In the genomic region with DNA sequence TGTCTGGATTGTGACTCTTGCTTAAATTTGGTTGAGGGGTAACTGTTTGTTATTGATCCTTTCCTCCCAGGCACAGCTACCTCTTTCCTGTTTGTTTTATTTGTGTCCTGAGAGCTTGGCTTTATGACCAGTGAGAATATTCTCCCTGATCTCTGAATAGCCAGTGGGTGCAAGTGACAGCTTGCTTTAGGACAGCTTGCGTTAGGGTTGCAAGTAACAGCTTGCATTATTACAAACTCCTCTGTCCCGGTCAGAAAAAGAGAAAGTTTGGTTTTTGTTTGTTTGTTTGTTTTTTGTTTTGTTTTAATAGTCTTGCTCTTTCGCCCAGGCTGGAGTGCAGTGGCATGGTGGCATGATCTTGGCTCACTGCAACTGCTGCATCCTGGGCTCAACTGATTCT, we compare ENCODE assay signal across 22 cellular contexts. TPM values are rescaled to one million over a fixed set of nuclear protein-coding genes. Genes with fewer than 3 reads are reported as not detected.
DNase-seq lines count a peak whose midpoint lies in the region; ATAC-seq, FAIRE-seq and TF ChIP-seq lines count a peak whose summit lies in the region.
"Had no signal": no experiment of that assay in that cellular context is flagged by ENCODE, and none has a peak within 500 bp of the region (broad histone marks: within the 10 kb centered on the region; RNA-seq: fewer than 3 reads in every experiment).

No MANE protein-coding gene starts in this region.

- H3K4me1 ChIP-seq in K562 (replicated peaks in 1 of 2; ENCODE audit: control insufficient read depth in 2 of 2, insufficient read depth in 2 of 2, low read length in 2 of 2) (peaks cover 15 to 33% of the 10 kb centered on the region in 2 experiments), tibial artery (peaks cover 0 to 16% (median 13%) of the 10 kb centered on the region in 4 donors)
- H3K4me1 ChIP-seq in naive thymus-derived CD4-positive, alpha-beta T cell (ENCODE audit: control insufficient read depth in 2 of 2, insufficient read depth in 2 of 2, low read length in 2 of 2), result peaks cover 7 to 13% of the 10 kb centered on the region in 2 donors

- no peak for TF ChIP-seq CTCF in K562 (IDR thresholded peaks at IDR 0.05 in 2 of 3, conservative IDR thresholded peaks at IDR 0.05 in 1 of 3; ENCODE audit: insufficient read depth in 2 of 3, low read depth in 1 of 3, low read length in 3 of 3)
- no peak for TF ChIP-seq CTCF in tibial artery (IDR thresholded peaks at IDR 0.05)

- ATAC-seq in stimulated activated naive CD8-positive, alpha-beta T cell treated with anti-CD3 and anti-CD28 coated beads, Interleukin-15, amount 100 ng/mL, for 72 hours, result no peak
- ATAC-seq in K562, result no peak
- ATAC-seq in naive thymus-derived CD4-positive, alpha-beta T cell, result no peak
- no peak for ATAC-seq in GM21381 (IDR thresholded peaks at IDR 0.05; ENCODE audit: unreplicated experiment)
- ATAC-seq: GM23338, HCT116 had no signal

- no peak for TF ChIP-seq POLR2A in K562 (conservative IDR thresholded peaks at IDR 0.05)

- POLR2A ChIA-PET in K562 (lab: Yijun Ruan, JAX), result interaction anchor here (0.5 to 1.5 kb wide), 9 partner anchors 9 to 241 kb away, joined by 3 to 6 read pairs (median 3); a partner anchor contains a TSS
- POLR2A ChIA-PET in naive thymus-derived CD4-positive, alpha-beta T cell (lab: Charles Lee), result interaction anchor here (0.6 to 0.9 kb wide), 2 partner anchors 19 to 77 kb away, joined by 3 read pairs; no protein-coding TSS in a partner anchor

- no peak for TF ChIP-seq RAD21 in K562 (CRISPR knock-in tag; conservative IDR thresholded peaks at IDR 0.05 in 1 of 2, IDR thresholded peaks at IDR 0.05 in 1 of 2)

- CTCF ChIA-PET in K562 (lab: Yijun Ruan, JAX; ENCODE audit: low intra/inter-chr PET ratio), result interaction anchor here (1.1 kb wide), 1 partner anchor 81 kb away, joined by 6 read pairs; no protein-coding TSS in a partner anchor
- CTCF ChIA-PET in naive thymus-derived CD4-positive, alpha-beta T cell (lab: Charles Lee), result interaction anchor here (0.9 to 1.7 kb wide), 4 partner anchors 35 to 80 kb away, joined by 3 to 6 read pairs (median 4); no protein-coding TSS in a partner anchor

- peaks cover 9% of the 10 kb centered on the region; the same call in 1 of the 2 replicates for H4K20me1 ChIP-seq in K562 (replicated peaks; ENCODE audit: control insufficient read depth, insufficient read depth, low read length)

- H3K9me3 Mint-ChIP-seq in stimulated activated naive CD8-positive, alpha-beta T cell treated with anti-CD3 and anti-CD28 coated beads, Interleukin-15, Interleukin-2, amounts not matched to agents 100 ng/mL and 50 ng/mL, for 24 hours, result no peaks in the 10 kb centered on the region
- H3K9me3 Mint-ChIP-seq in stimulated activated naive CD8-positive, alpha-beta T cell treated with anti-CD3 and anti-CD28 coated beads, Interleukin-15, amount 100 ng/mL, for 72 hours, result no peaks in the 10 kb centered on the region
- peaks cover 0 to 1% (median 0%) of the 10 kb centered on the region in 11 donors for H3K9me3 Mint-ChIP-seq in naive thymus-derived CD4-positive, alpha-beta T cell
- H3K9me3 Mint-ChIP-seq: CD4-positive, alpha-beta memory T cell; GM23338; HFFc6 had no signal

- intact Hi-C loops in K562 (cut with micrococcal nuclease), result no loop called here
- intact Hi-C loops in naive thymus-derived CD4-positive, alpha-beta T cell (cut with micrococcal nuclease), result loop anchor here (10.0 kb wide), 2 partner anchors 174 to 356 kb away; a partner anchor contains a TSS
- intact Hi-C loops in tibial artery (cut with DNase I; ENCODE audit: low total_unique reads), result loop anchor here (5.0 kb wide), 2 partner anchors 62 to 68 kb away; a partner anchor contains a TSS

- DNase-seq in stimulated activated naive CD8-positive, alpha-beta T cell treated with anti-CD3 and anti-CD28 coated beads, Interleukin-15, amount 100 ng/mL, for 72 hours, result no peak
- DNase-seq in K562 (ENCODE audit: extremely low read depth in 1 of 4, low spot score in 3 of 4) (no peak), AML-193 (lab: John Stamatoyannopoulos, UW) (no peak), tibial artery (no peak), NCI-H1694 (lab: John Stamatoyannopoulos, UW) (no peak)
- no peak for DNase-seq in naive thymus-derived CD4-positive, alpha-beta T cell
- DNase-seq: 8988T; BE2C; C1 segment of cervical spinal cord; CD4-positive, alpha-beta memory T cell; DMS153; DMS79; GDM1; HFFc6 had no signal

- FAIRE-seq in K562 (lab: Jason Lieb, UNC), result no peak
- FAIRE-seq: GM12892, GM18507, H54 had no signal

- peak overlapping the region; percentile 50 for H3K27ac Mint-ChIP-seq in stimulated activated naive CD8-positive, alpha-beta T cell treated with anti-CD3 and anti-CD28 coated beads, Interleukin-15, Interleukin-2, amounts not matched to agents 100 ng/mL and 50 ng/mL, for 24 hours
- no peak overlapping the region for H3K27ac Mint-ChIP-seq in stimulated activated naive CD8-positive, alpha-beta T cell treated with anti-CD3 and anti-CD28 coated beads, Interleukin-15, amount 100 ng/mL, for 72 hours
- peak overlapping the region in 6 of 9 donors; percentile 4 to 76 (median 30) for H3K27ac Mint-ChIP-seq in naive thymus-derived CD4-positive, alpha-beta T cell
- H3K27ac Mint-ChIP-seq: GM23338, HFFc6 had no signal

- no TSS peak for BruUV-seq in K562 (replicated peaks; lab: Mats Ljungman, UMichigan)

- H3K4me1 Mint-ChIP-seq in stimulated activated naive CD8-positive, alpha-beta T cell treated with anti-CD3 and anti-CD28 coated beads, Interleukin-15, Interleukin-2, amounts not matched to agents 100 ng/mL and 50 ng/mL, for 24 hours (ENCODE audit: low read depth), result peaks cover 16% of the 10 kb centered on the region
- H3K4me1 Mint-ChIP-seq in stimulated activated naive CD8-positive, alpha-beta T cell treated with anti-CD3 and anti-CD28 coated beads, Interleukin-15, amount 100 ng/mL, for 72 hours, result peaks cover 7% of the 10 kb centered on the region
- peaks cover 13 to 28% (median 23%) of the 10 kb centered on the region in 7 donors for H3K4me1 Mint-ChIP-seq in naive thymus-derived CD4-positive, alpha-beta T cell

- no peak overlapping the region for H3K9ac ChIP-seq in K562 (ENCODE audit: insufficient read depth in 1 of 2, low read depth in 2 of 2, low read length in 2 of 2)

- H2AFZ ChIP-seq in K562 (ENCODE audit: low read depth, low read length), result no peak overlapping the region
- H2AFZ ChIP-seq: GM23338 had no signal

- H3K27me3 ChIP-seq in K562 (ENCODE audit: control insufficient read depth in 2 of 2, insufficient read depth in 2 of 2, low read length in 2 of 2), result no peaks in the 10 kb centered on the region; a peak in 1 of 5 replicates
- H3K27me3 ChIP-seq in naive thymus-derived CD4-positive, alpha-beta T cell (ENCODE audit: control insufficient read depth in 2 of 2, insufficient read depth in 2 of 2, low read length in 2 of 2), result no peaks in the 10 kb centered on the region
- no peaks in the 10 kb centered on the region for H3K27me3 ChIP-seq in tibial artery
- H3K27me3 ChIP-seq: BE2C had no signal

- no peak overlapping the region for H3K4me2 ChIP-seq in K562 (ENCODE audit: insufficient read depth, low read length)
- H3K4me2 ChIP-seq: GM23338 had no signal

- H3K79me2 ChIP-seq in K562 (ENCODE audit: control insufficient read depth, insufficient read depth, low read length), result peaks cover 22% of the 10 kb centered on the region

- H3K27ac ChIP-seq in K562 (ENCODE audit: extremely low read depth, low read depth, low read length) (no peak overlapping the region), tibial artery (no peak overlapping the region)
- H3K27ac ChIP-seq in naive thymus-derived CD4-positive, alpha-beta T cell (ENCODE audit: low read depth, low read length), result no peak overlapping the region
- H3K27ac ChIP-seq: HL-60 had no signal

- H3K9me3 ChIP-seq in K562 (replicated peaks; ENCODE audit: control insufficient read depth, insufficient read depth, low read depth, low read length), result no peaks in the 10 kb centered on the region
- H3K9me3 ChIP-seq in naive thymus-derived CD4-positive, alpha-beta T cell (ENCODE audit: control insufficient read depth in 2 of 3, low read length in 3 of 3), result no peaks in the 10 kb centered on the region
- H3K9me3 ChIP-seq in tibial artery, result no peaks in the 10 kb centered on the region
- H3K9me3 ChIP-seq: BE2C had no signal

- H3K9me1 ChIP-seq in K562 (ENCODE audit: control insufficient read depth, insufficient read depth, low read length), result peaks cover 4% of the 10 kb centered on the region

- TF ChIP-seq EP300 in K562 (IDR thresholded peaks at IDR 0.05; ENCODE audit: low read length), result no peak

- in situ Hi-C loops in K562 (cut with MboI), result no loop called here

- WGBS in K562 (ENCODE audit: insufficient coverage, low coverage, missing lambda C conversion rate), result 72% methylated on average over 3 of the region's 3 CpGs

- no peak overlapping the region for H3K4me3 Mint-ChIP-seq in stimulated activated naive CD8-positive, alpha-beta T cell treated with anti-CD3 and anti-CD28 coated beads, Interleukin-15, Interleukin-2, amounts not matched to agents 100 ng/mL and 50 ng/mL, for 24 hours
- H3K4me3 Mint-ChIP-seq in stimulated activated naive CD8-positive, alpha-beta T cell treated with anti-CD3 and anti-CD28 coated beads, Interleukin-15, amount 100 ng/mL, for 72 hours, result no peak overlapping the region
- H3K4me3 Mint-ChIP-seq in naive thymus-derived CD4-positive, alpha-beta T cell, result no peak overlapping the region
- H3K4me3 Mint-ChIP-seq: GM23338, HFFc6 had no signal

- H3K36me3 ChIP-seq in K562 (ENCODE audit: control insufficient read depth, insufficient read depth, low read length), result no peaks in the 10 kb centered on the region
- H3K36me3 ChIP-seq in naive thymus-derived CD4-positive, alpha-beta T cell (ENCODE audit: control insufficient read depth in 2 of 3, insufficient read depth in 3 of 3, low read length in 3 of 3), result peaks cover 0 to 6% (median 0%) of the 10 kb centered on the region in 3 experiments
- peaks cover 8 to 27% (median 11%) of the 10 kb centered on the region in 3 donors for H3K36me3 ChIP-seq in tibial artery
- H3K36me3 ChIP-seq: BE2C had no signal

- H3K36me3 Mint-ChIP-seq in stimulated activated naive CD8-positive, alpha-beta T cell treated with anti-CD3 and anti-CD28 coated beads, Interleukin-15, Interleukin-2, amounts not matched to agents 100 ng/mL and 50 ng/mL, for 24 hours (ENCODE audit: low read depth), result no peaks in the 10 kb centered on the region
- peaks cover 0 to 11% (median 2%) of the 10 kb centered on the region in 5 donors for H3K36me3 Mint-ChIP-seq in naive thymus-derived CD4-positive, alpha-beta T cell

- no peak overlapping the region for H3K4me3 ChIP-seq in K562
- no peak overlapping the region for H3K4me3 ChIP-seq in naive thymus-derived CD4-positive, alpha-beta T cell (ENCODE audit: low read length)
- no peak overlapping the region for H3K4me3 ChIP-seq in tibial artery
- H3K4me3 ChIP-seq: GM23338 had no signal

- H3K27me3 Mint-ChIP-seq in stimulated activated naive CD8-positive, alpha-beta T cell treated with anti-CD3 and anti-CD28 coated beads, Interleukin-15, Interleukin-2, amounts not matched to agents 100 ng/mL and 50 ng/mL, for 24 hours, result no peaks in the 10 kb centered on the region
- no peaks in the 10 kb centered on the region for H3K27me3 Mint-ChIP-seq in stimulated activated naive CD8-positive, alpha-beta T cell treated with anti-CD3 and anti-CD28 coated beads, Interleukin-15, amount 100 ng/mL, for 72 hours
- no peaks in the 10 kb centered on the region for H3K27me3 Mint-ChIP-seq in naive thymus-derived CD4-positive, alpha-beta T cell
- H3K27me3 Mint-ChIP-seq: CD4-positive, alpha-beta memory T cell had no signal

RNA-seq across cellular contexts. Expression of a gene that starts 3.3 kb away (rescaled TPM):
- total RNA-seq in K562 (2011; cell fraction: chromatin; rRNA removed; ENCODE audit: low replicate concordance), result 116 and 152 TPM in 2 replicates
- total RNA-seq in K562 (2011; cell fraction: nucleolus; rRNA removed), result 68.5 and 75.0 TPM in 2 replicates
- 88.1 and 101 TPM in 2 replicates for total RNA-seq in K562 (2011; cell fraction: nucleoplasm; rRNA removed)
- total RNA-seq in K562 (2014; rRNA removed) (15.1 and 15.6 TPM in 2 replicates), K562 (2014; rRNA removed; fragmentation: Illumina TruSeq; extraction: Trizol) (13.5 and 15.3 TPM in 2 replicates), K562 (2015; rRNA removed; fragmentation: Illumina TruSeq; extraction: Trizol) (15.2 and 15.7 TPM in 2 replicates), K562 (2021) (20.1 and 21.1 TPM in 2 replicates)
- polyA plus RNA-seq in K562 (2011; rRNA removed) (25.6 and 43.0 TPM in 2 replicates), K562 (2014; fragmentation: Illumina TruSeq; extraction: Trizol) (15.4 and 16.5 TPM in 2 replicates), K562 (2014; fragmentation: Nextera tagmentation; extraction: Ambion mirVana) (1 to 10 TPM; 1.3 to 1.8 TPM), K562 (2014; rRNA removed) (15.8 and 18.6 TPM in 2 replicates)
- 24.5 and 36.2 TPM in 2 replicates for polyA plus RNA-seq in K562 (2011; cell fraction: cytosol; rRNA removed)
- polyA plus RNA-seq in K562 (2011; cell fraction: nucleus; rRNA removed), result 73.7 and 92.5 TPM in 2 replicates
- 15.0 and 42.6 TPM in 2 replicates for polyA plus RNA-seq in K562 (2012)
- polyA minus RNA-seq in K562 (2011; rRNA and poly(A)+ RNA removed), result 24.1 and 42.3 TPM in 2 replicates
- 13.4 and 21.4 TPM in 2 replicates for polyA minus RNA-seq in K562 (2011; cell fraction: cytosol; rRNA and poly(A)+ RNA removed)
- polyA minus RNA-seq in K562 (2011; cell fraction: nucleus; rRNA and poly(A)+ RNA removed), result 36.2 and 65.9 TPM in 2 replicates
- 10 to 100 TPM; 31.1 to 71.3 (median 42.0) TPM for total RNA-seq in naive thymus-derived CD4-positive, alpha-beta T cell
- 10 to 100 TPM; 20.6 to 26.2 TPM for polyA plus RNA-seq in naive thymus-derived CD4-positive, alpha-beta T cell

RNA-seq across cellular contexts. Expression of a gene that starts 8.5 kb away (rescaled TPM):
- total RNA-seq in K562 (2011; cell fraction: chromatin; rRNA removed; ENCODE audit: low replicate concordance), result 482 and 971 TPM in 2 replicates
- total RNA-seq in K562 (2011; cell fraction: nucleolus; rRNA removed), result 663 TPM in 2 replicates
- total RNA-seq in K562 (2011; cell fraction: nucleoplasm; rRNA removed), result 469 and 476 TPM in 2 replicates
- total RNA-seq in K562 (2014; rRNA removed) (72.6 and 103 TPM in 2 replicates), K562 (2014; rRNA removed; fragmentation: Illumina TruSeq; extraction: Trizol) (26.1 and 26.4 TPM in 2 replicates), K562 (2015; rRNA removed; fragmentation: Illumina TruSeq; extraction: Trizol) (59.2 and 60.1 TPM in 2 replicates), K562 (2021) (264 and 271 TPM in 2 replicates)
- polyA plus RNA-seq in K562 (2011; rRNA removed) (40.4 and 111 TPM in 2 replicates), K562 (2014; fragmentation: Illumina TruSeq; extraction: Trizol) (76.0 and 122 TPM in 2 replicates), K562 (2014; fragmentation: Nextera tagmentation; extraction: Ambion mirVana) (1 to 10 TPM; 4.0 to 5.2 TPM), K562 (2014; rRNA removed) (102 and 130 TPM in 2 replicates)
- 75.5 and 117 TPM in 2 replicates for polyA plus RNA-seq in K562 (2011; cell fraction: cytosol; rRNA removed)
- polyA plus RNA-seq in K562 (2011; cell fraction: nucleus; rRNA removed), result 369 and 471 TPM in 2 replicates
- 148 and 229 TPM in 2 replicates for polyA plus RNA-seq in K562 (2012)
- 98.8 and 108 TPM in 2 replicates for polyA minus RNA-seq in K562 (2011; rRNA and poly(A)+ RNA removed)
- polyA minus RNA-seq in K562 (2011; cell fraction: cytosol; rRNA and poly(A)+ RNA removed), result 188 and 326 TPM in 2 replicates
- polyA minus RNA-seq in K562 (2011; cell fraction: nucleus; rRNA and poly(A)+ RNA removed), result 310 and 409 TPM in 2 replicates
- 100 to 1,000 TPM; 169 to 235 (median 201) TPM for total RNA-seq in naive thymus-derived CD4-positive, alpha-beta T cell
- polyA plus RNA-seq in naive thymus-derived CD4-positive, alpha-beta T cell, result 10 to 100 TPM; 24.3 to 76.6 TPM

Comparison
In these comparisons a context has a peak if more than half of its experiments do, and no peak if none do; other contexts are left out.
1. H3K27ac Mint-ChIP-seq: peak in stimulated activated naive CD8-positive, alpha-beta T cell treated with anti-CD3 and anti-CD28 coated beads, Interleukin-15, Interleukin-2, amounts not matched to agents 100 ng/mL and 50 ng/mL, for 24 hours (single experiment) and naive thymus-derived CD4-positive, alpha-beta T cell (6 of 9); none in stimulated activated naive CD8-positive, alpha-beta T cell treated with anti-CD3 and anti-CD28 coated beads, Interleukin-15, amount 100 ng/mL, for 72 hours (0 of 2).